ENCODE assay signal across 8 cellular contexts in the genomic region with DNA sequence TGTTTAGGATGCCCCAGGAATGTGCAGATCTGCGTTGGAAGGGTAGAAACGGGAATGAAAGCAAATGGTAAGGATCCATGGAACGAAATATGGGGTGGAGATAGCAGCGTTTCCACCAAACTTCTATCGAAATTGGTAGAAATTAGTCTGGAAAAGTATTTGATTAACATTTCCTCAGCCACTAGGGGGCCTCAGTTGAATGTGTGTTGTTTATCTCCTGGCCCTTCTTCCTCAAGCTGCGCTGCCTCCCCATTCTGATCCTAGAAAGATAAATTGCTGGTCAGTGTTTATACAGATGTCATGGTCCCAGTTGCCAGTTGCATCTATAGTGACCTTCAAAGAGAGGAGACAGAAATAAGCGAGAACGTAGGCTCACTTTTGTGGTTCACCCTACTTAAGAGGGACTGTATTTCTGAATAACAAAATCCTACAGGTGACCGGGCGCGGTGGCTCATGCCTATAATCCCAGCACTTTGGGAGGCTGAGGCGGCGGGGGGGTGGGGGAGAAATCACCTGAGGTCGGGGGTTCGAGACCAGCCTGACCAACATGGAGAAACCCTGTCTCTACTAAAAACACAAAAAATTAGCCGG.
DNase-seq lines count a peak whose midpoint lies in the region; ATAC-seq and TF ChIP-seq lines count a peak whose summit lies in the region.

No MANE protein-coding gene starts in this region.

- peaks cover 0 to 24% (median 2%) of the 10 kb centered on the region in 12 donors for H3K4me1 ChIP-seq in heart left ventricle

- TF ChIP-seq POLR2A in heart left ventricle (IDR thresholded peaks at IDR 0.05), result no peak

- 71 to 74% (median 72%) methylated on average over 16 of the region's 16 CpGs for WGBS in heart left ventricle, 4 donors

- DNase-seq in heart left ventricle, result peak in 1 of 5 donors; percentile 10
- DNase-seq in cardiac septum (ENCODE audit: low spot score), result no peak
- DNase-seq in NCI-H1694 (lab: John Stamatoyannopoulos, UW), result peak; percentile 39
- DNase-seq in amniotic epithelial cell (ENCODE audit: low read depth), result peak; percentile 41
- peak; percentile 47 to 61 for DNase-seq in lung microvascular endothelial cell (ENCODE audit: low read depth in 2 of 2)
- DNase-seq in occipital lobe (lab: John Stamatoyannopoulos, UW), result no peak

- H3K27ac ChIP-seq in heart left ventricle, result no peak overlapping the region

- H3K9me3 ChIP-seq in heart left ventricle, result no peaks in the 10 kb centered on the region

- no peak for ATAC-seq in heart left ventricle
- no peak for ATAC-seq in HG03196 (IDR thresholded peaks at IDR 0.05; ENCODE audit: unreplicated experiment)
- ATAC-seq in HG03520 (IDR thresholded peaks at IDR 0.05; ENCODE audit: unreplicated experiment), result no peak

- intact Hi-C loops in heart left ventricle (cut with DNase I), result loop anchor here in 5 of 10 donors (10.0 kb wide), 3 partner anchors 177 to 377 kb away; no protein-coding TSS in a partner anchor
- intact Hi-C loops in cardiac septum (cut with DNase I), result no loop called here

- H3K27me3 ChIP-seq in heart left ventricle, result no peaks in the 10 kb centered on the region

- peak; percentile 26 to 57 (median 39) for TF ChIP-seq CTCF in heart left ventricle (IDR thresholded peaks at IDR 0.05)

- H3K4me3 ChIP-seq in heart left ventricle, result no peak overlapping the region

- no peaks in the 10 kb centered on the region for H3K36me3 ChIP-seq in heart left ventricle

Comparison
In these comparisons a context has a peak if more than half of its experiments do, and no peak if none do; other contexts are left out.
1. DNase-seq: peak in NCI-H1694 (single experiment), amniotic epithelial cell (single experiment) and lung microvascular endothelial cell (2 of 2); none in cardiac septum (single experiment) and occipital lobe (single experiment).